8 cellular contexts compared by ENCODE assay signal in the genomic region with DNA sequence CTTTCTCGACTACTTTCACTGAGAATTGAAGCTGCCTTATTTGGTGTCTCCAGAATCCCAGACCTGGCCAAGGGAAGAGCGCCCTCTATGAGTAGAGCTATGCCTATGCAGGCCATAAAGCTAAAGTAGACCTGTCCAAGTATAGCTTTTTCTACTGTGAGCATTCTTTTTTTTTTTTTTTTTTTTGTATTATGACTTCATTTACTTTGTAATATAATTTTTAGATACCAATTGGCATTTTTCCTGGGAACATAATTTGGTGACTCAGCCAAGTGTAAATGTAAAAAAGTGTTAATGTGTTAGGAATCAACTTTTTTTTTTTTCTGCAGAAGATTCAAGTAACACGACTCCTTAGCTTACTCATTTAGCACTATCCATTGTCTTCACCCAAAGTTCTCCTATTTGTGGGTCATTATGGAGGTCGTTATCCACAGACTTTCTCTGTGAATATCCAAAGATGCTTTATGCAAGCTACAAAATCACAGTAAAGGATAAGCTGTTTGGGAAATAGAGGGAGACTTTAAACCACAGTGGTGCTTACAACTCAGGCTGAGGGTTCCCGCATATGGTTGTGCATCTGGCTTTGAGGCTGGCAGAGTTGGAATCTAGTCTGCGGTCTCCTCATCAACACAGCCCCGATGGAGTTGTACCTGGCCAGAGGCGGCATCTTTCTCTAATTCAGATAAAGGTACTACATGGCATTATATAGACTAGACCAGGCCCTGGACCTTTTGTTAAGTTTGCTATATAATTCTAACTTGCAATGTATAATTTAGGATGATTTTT.
DNase-seq lines count a peak whose midpoint lies in the region; ATAC-seq, FAIRE-seq and TF ChIP-seq lines count a peak whose summit lies in the region.

No MANE protein-coding gene starts in this region.

- peak; percentile 64 for ATAC-seq in HG02884 (IDR thresholded peaks at IDR 0.05; ENCODE audit: unreplicated experiment)
- no peak for ATAC-seq in stimulated activated naive CD8-positive, alpha-beta T cell treated with anti-CD3 and anti-CD28 coated beads, Interleukin-15, Interleukin-2, amounts not matched to agents 100 U/mL and 50 U/mL, for 24 hours

- H3K4me3 Mint-ChIP-seq in glutamatergic neuron (ENCODE audit: unreplicated experiment) = no peak overlapping the region

- DNase-seq in NCI-H526 (lab: John Stamatoyannopoulos, UW) (peak; percentile 4 to 38), NCI-H526 treated with DMSO at 0.1 percent for 48 hours (lab: John Stamatoyannopoulos, UW) (no peak), RCC 7860 (ENCODE audit: low spot score) (peak; percentile 30), glutamatergic neuron (peak; percentile 40), posterior vena cava (ENCODE audit: low spot score) (no peak)
- no peak for DNase-seq in stimulated activated naive CD8-positive, alpha-beta T cell treated with anti-CD3 and anti-CD28 coated beads, Interleukin-15, Interleukin-2, amounts not matched to agents 100 U/mL and 50 U/mL, for 24 hours
- no peak for DNase-seq in activated naive CD4-positive, alpha-beta T cell (lab: John Stamatoyannopoulos, UW)

- peak; percentile 24 for FAIRE-seq in RCC 7860 (lab: Jason Lieb, UNC)

- TF ChIP-seq CTCF in glutamatergic neuron (IDR thresholded peaks at IDR 0.05; ENCODE audit: partially characterized antibody, unreplicated experiment) = peak; percentile 91

- no peaks in the 10 kb centered on the region for H3K27me3 Mint-ChIP-seq in glutamatergic neuron (ENCODE audit: unreplicated experiment)

- H3K4me1 Mint-ChIP-seq in glutamatergic neuron (ENCODE audit: low read depth, unreplicated experiment) = no peaks in the 10 kb centered on the region

- H3K27ac Mint-ChIP-seq in glutamatergic neuron (ENCODE audit: unreplicated experiment) = no peak overlapping the region

- intact Hi-C loops in posterior vena cava (cut with DNase I) = no loop called here

- H3K36me3 Mint-ChIP-seq in glutamatergic neuron (ENCODE audit: unreplicated experiment) = no peaks in the 10 kb centered on the region

- no peaks in the 10 kb centered on the region for H3K9me3 Mint-ChIP-seq in glutamatergic neuron (ENCODE audit: unreplicated experiment)

Comparison
In these comparisons a context has a peak if more than half of its experiments do, and no peak if none do; other contexts are left out.
1. DNase-seq: peak in NCI-H526 (2 of 2), RCC 7860 (single experiment) and glutamatergic neuron (single experiment); none in NCI-H526 treated with DMSO at 0.1 percent for 48 hours (single experiment), stimulated activated naive CD8-positive, alpha-beta T cell treated with anti-CD3 and anti-CD28 coated beads, Interleukin-15, Interleukin-2, amounts not matched to agents 100 U/mL and 50 U/mL, for 24 hours (single experiment), posterior vena cava (single experiment) and activated naive CD4-positive, alpha-beta T cell (0 of 4).